19 cellular contexts compared by ENCODE assay signal in genomic region chr10:43931308-43931930, GRCh38.
DNase-seq lines count a peak whose midpoint lies in the region; ATAC-seq and TF ChIP-seq lines count a peak whose summit lies in the region.
"Had no signal": no experiment of that assay in that cellular context is flagged by ENCODE, and none has a peak within 500 bp of the region (broad histone marks: within the 10 kb centered on the region; RNA-seq: fewer than 3 reads in every experiment).

No MANE protein-coding gene starts in this region.

- H2BK20ac ChIP-seq in H9 (ENCODE audit: low read depth, low read length, poor library complexity, severe bottlenecking): no peak overlapping the region

- H3T11ph ChIP-seq in H9 (ENCODE audit: low read length): no peak overlapping the region

- H4K8ac ChIP-seq in H9 (replicated peaks; ENCODE audit: insufficient read length, low read depth, low read length): no peak overlapping the region

- no peaks in the 10 kb centered on the region for H3K23me2 ChIP-seq in H9 (ENCODE audit: insufficient read length, low read depth, low read length, poor library complexity, severe bottlenecking)

- peaks cover 0 to 4% (median 2%) of the 10 kb centered on the region in 3 experiments; a peak in 2 of 7 replicates for H3K36me3 Mint-ChIP-seq in H9 (ENCODE audit: insufficient read depth in 1 of 3, low read depth in 3 of 3)

- no peak overlapping the region for H3K27ac Mint-ChIP-seq in H9
- H3K27ac Mint-ChIP-seq: dendritic cell treated with granulocyte-macrophage colony-stimulating factor and Interleukin-4, amounts not matched to agents 40 ng/mL and 50 ng/mL, for 4 days; stimulated activated naive CD8-positive, alpha-beta T cell treated with anti-CD3 and anti-CD28 coated beads, Interleukin-15, amount 100 ng/mL, for 72 hours had no signal

- peaks cover 2% of the 10 kb centered on the region; the same call in 1 of the 2 replicates for H3K27me3 Mint-ChIP-seq in H9 (ENCODE audit: low read depth)

- H3K4me3 Mint-ChIP-seq in H9: no peak overlapping the region
- H3K4me3 Mint-ChIP-seq: activated T-cell treated with anti-CD3 and anti-CD28 coated beads, Interleukin-2, amount 50 U/mL, for 4 hours; dendritic cell treated with granulocyte-macrophage colony-stimulating factor and Interleukin-4, amounts not matched to agents 40 ng/mL and 50 ng/mL, for 4 days; stimulated activated naive CD8-positive, alpha-beta T cell treated with anti-CD3 and anti-CD28 coated beads, Interleukin-15, amount 100 ng/mL, for 72 hours had no signal

- H4K5ac ChIP-seq in H9 (ENCODE audit: insufficient read length, low read depth, low read length): no peak overlapping the region

- peak; percentile 5 for DNase-seq in H9
- DNase-seq in amniotic epithelial cell (ENCODE audit: low read depth): peak; percentile 67
- DNase-seq in foreskin fibroblast: peak; percentile 74 to 85
- DNase-seq in HPDE6-E6E7 (ENCODE audit: extremely low spot score): no peak
- no peak for DNase-seq in sigmoid colon
- DNase-seq in NCI-H345 treated with DMSO at 0.1 percent for 48 hours (lab: John Stamatoyannopoulos, UW; ENCODE audit: unreplicated experiment): no peak
- DNase-seq: activated CD4-positive, alpha-beta T cell treated with anti-CD3 and anti-CD28 coated beads, Interleukin-2, amount 50 U/mL, for 1 hour; activated T-cell treated with anti-CD3 and anti-CD28 coated beads, Interleukin-2, amount 50 U/mL, for 4 hours; Calu3; midbrain; NCI-H187 treated with DMSO at 0.1 percent for 48 hours; NCI-H526; spleen; stimulated activated naive CD8-positive, alpha-beta T cell treated with anti-CD3 and anti-CD28 coated beads, Interleukin-15, amount 100 ng/mL, for 72 hours had no signal

- no peaks in the 10 kb centered on the region for H3K79me1 ChIP-seq in H9 (ENCODE audit: insufficient read depth, low read depth, low read length, poor library complexity, severe bottlenecking)

- no CpG with 5 or more reads among the region's 4 CpGs for WGBS in H9 (ENCODE audit: extremely low coverage, insufficient read length, low lambda C conversion rate)
- WGBS in sigmoid colon, 2 donors: 66 to 83% methylated on average over 4 of the region's 4 CpGs

- no peaks in the 10 kb centered on the region for H4K20me1 ChIP-seq in H9 (ENCODE audit: control insufficient read depth, insufficient read depth, insufficient read length)

- H3K56ac ChIP-seq in H9 (ENCODE audit: insufficient read length, low read depth, low read length): no peak overlapping the region

- H3K4me2 ChIP-seq in H9 (ENCODE audit: insufficient read depth, insufficient read length, low read length): no peak overlapping the region
- H3K4me2 ChIP-seq: A549 had no signal

- no peak overlapping the region for H2BK120ac ChIP-seq in H9 (ENCODE audit: low read depth, low read length, poor library complexity, severe bottlenecking)

- H2BK15ac ChIP-seq in H9 (ENCODE audit: low read depth, low read length): no peak overlapping the region

- H2AFZ ChIP-seq in ACC112 (ENCODE audit: low read length, unreplicated experiment) (peak overlapping the region; percentile 63), H9 (ENCODE audit: low read length) (no peak overlapping the region)

- no peaks in the 10 kb centered on the region for H3K27me3 ChIP-seq in ACC112 (ENCODE audit: insufficient read depth, low read length)
- no peaks in the 10 kb centered on the region for H3K27me3 ChIP-seq in H9 (ENCODE audit: insufficient read depth, low read length)
- H3K27me3 ChIP-seq in sigmoid colon: no peaks in the 10 kb centered on the region
- H3K27me3 ChIP-seq: spleen had no signal

- no peaks in the 10 kb centered on the region for H3K36me3 ChIP-seq in ACC112 (ENCODE audit: insufficient read depth, low read length)
- H3K36me3 ChIP-seq in sigmoid colon: no peaks in the 10 kb centered on the region
- H3K36me3 ChIP-seq: HAP-1, spleen had no signal

- H3K9me3 ChIP-seq in H9 (ENCODE audit: control insufficient read depth, low read depth, low read length) (no peaks in the 10 kb centered on the region), sigmoid colon (no peaks in the 10 kb centered on the region)
- H3K9me3 ChIP-seq: A549, HAP-1 had no signal

- no peak overlapping the region for H3K18ac ChIP-seq in H9 (ENCODE audit: insufficient read length, low read depth, low read length)

- 0 out of 2 replicates have a peak overlapping the region, but pooled peaks have one; percentile 21 for H3K4me3 ChIP-seq in ACC112 (ENCODE audit: low read depth, low read length)
- no peak overlapping the region for H3K4me3 ChIP-seq in foreskin fibroblast (ENCODE audit: low read depth in 1 of 2, low read length in 2 of 2)
- no peak overlapping the region for H3K4me3 ChIP-seq in sigmoid colon
- H3K4me3 ChIP-seq: A549, HAP-1, spleen had no signal

- H3K9ac ChIP-seq in H9 (ENCODE audit: extremely low read depth, insufficient read length, low read length): no peak overlapping the region

- ATAC-seq in HG02938 (IDR thresholded peaks at IDR 0.05; ENCODE audit: unreplicated experiment): no peak
- ATAC-seq: activated T-cell treated with anti-CD3 and anti-CD28 coated beads, Interleukin-2, amount 50 U/mL, for 4 hours; stimulated activated naive CD8-positive, alpha-beta T cell treated with anti-CD3 and anti-CD28 coated beads, Interleukin-15, amount 100 ng/mL, for 72 hours had no signal

- H3K79me2 ChIP-seq in ACC112 (ENCODE audit: control insufficient read depth, insufficient read depth, low read length, unreplicated experiment) (no peaks in the 10 kb centered on the region), H9 (ENCODE audit: insufficient read depth, low read length) (no peaks in the 10 kb centered on the region)

- H3K27ac ChIP-seq in ACC112 (ENCODE audit: low read depth, low read length) (peak overlapping the region; percentile 86), H9 (ENCODE audit: insufficient read length, low read depth, low read length) (no peak overlapping the region), sigmoid colon (no peak overlapping the region)
- H3K27ac ChIP-seq: A549, spleen had no signal

- intact Hi-C loops in sigmoid colon (cut with DNase I): no loop called here

- no peak for TF ChIP-seq EP300 in sigmoid colon (IDR thresholded peaks at IDR 0.05)

- TF ChIP-seq CTCF in H9 (conservative IDR thresholded peaks at IDR 0.05): no peak
- TF ChIP-seq CTCF in foreskin fibroblast (IDR thresholded peaks at IDR 0.05; ENCODE audit: low read depth, low read length): no peak
- no peak for TF ChIP-seq CTCF in sigmoid colon (IDR thresholded peaks at IDR 0.05)

- no peak overlapping the region for H4K91ac ChIP-seq in H9 (ENCODE audit: insufficient read length, low read depth, low read length)

- peaks cover 0 to 3% of the 10 kb centered on the region in 2 experiments; a peak in 1 of 4 replicates for H3K4me1 Mint-ChIP-seq in H9
- H3K4me1 Mint-ChIP-seq: stimulated activated naive CD8-positive, alpha-beta T cell treated with anti-CD3 and anti-CD28 coated beads, Interleukin-15, amount 100 ng/mL, for 72 hours had no signal

- H3K4ac ChIP-seq in H9 (ENCODE audit: low read depth, low read length): no peak overlapping the region

- H3K9me3 Mint-ChIP-seq in H9: peaks cover 4 to 12% of the 10 kb centered on the region in 2 experiments; a peak in 4 of 5 replicates
- H3K9me3 Mint-ChIP-seq: dendritic cell treated with granulocyte-macrophage colony-stimulating factor and Interleukin-4, amounts not matched to agents 40 ng/mL and 50 ng/mL, for 4 days; stimulated activated naive CD8-positive, alpha-beta T cell treated with anti-CD3 and anti-CD28 coated beads, Interleukin-15, amount 100 ng/mL, for 72 hours had no signal

- no peak overlapping the region for H2BK5ac ChIP-seq in H9 (ENCODE audit: insufficient read length, low read length)

- H2BK12ac ChIP-seq in H9 (ENCODE audit: insufficient read length, low read depth, low read length): no peak overlapping the region

- no peak overlapping the region for H2AK5ac ChIP-seq in H9 (ENCODE audit: insufficient read length, low read length)

- no peak overlapping the region for H3K23ac ChIP-seq in H9 (ENCODE audit: insufficient read length, low read depth, low read length)

- H3K4me1 ChIP-seq in ACC112 (ENCODE audit: control insufficient read depth, insufficient read depth, low read length, unreplicated experiment): peaks cover 17% of the 10 kb centered on the region
- H3K4me1 ChIP-seq in H9 (ENCODE audit: insufficient read depth, low read length): no peaks in the 10 kb centered on the region
- H3K4me1 ChIP-seq in sigmoid colon: no peaks in the 10 kb centered on the region
- H3K4me1 ChIP-seq: A549, HAP-1, spleen had no signal

- TF ChIP-seq POLR2A in sigmoid colon (IDR thresholded peaks at IDR 0.05): no peak

- no peak overlapping the region for H3K14ac ChIP-seq in H9 (ENCODE audit: insufficient read depth, low read length)

Comparison
In these comparisons a context has a peak if more than half of its experiments do, and no peak if none do; other contexts are left out.
1. DNase-seq: peak in H9 (single experiment), amniotic epithelial cell (single experiment) and foreskin fibroblast (2 of 2); none in HPDE6-E6E7 (single experiment), sigmoid colon (single experiment) and NCI-H345 treated with DMSO at 0.1 percent for 48 hours (single experiment).